8 cellular contexts compared by ENCODE assay signal in genomic region chr3:153026026-153026425, GRCh38.
DNase-seq lines count a peak whose midpoint lies in the region; ATAC-seq and TF ChIP-seq lines count a peak whose summit lies in the region.

No MANE protein-coding gene starts in this region.

- no TSS peak for BruUV-seq in Calu3 (replicated peaks; lab: Mats Ljungman, UMichigan)
- BruUV-seq in Panc1 (replicated peaks; lab: Mats Ljungman, UMichigan) = no TSS peak

- intact Hi-C loops in Calu3 (cut with micrococcal nuclease; ENCODE audit: unreplicated experiment) = loop anchor here (1.0 to 5.0 kb wide), 8 partner anchors 264 to 946 kb away; no protein-coding TSS in a partner anchor
- intact Hi-C loops in Panc1 (cut with micrococcal nuclease; ENCODE audit: unreplicated experiment) = loop anchor here (2.0 to 10.0 kb wide), 4 partner anchors 569 to 1229 kb away; no protein-coding TSS in a partner anchor
- intact Hi-C loops in gastrocnemius medialis (cut with DNase I; ENCODE audit: low total_unique reads) = loop anchor here (5.0 kb wide), 1 partner anchor 741 kb away; no protein-coding TSS in a partner anchor
- intact Hi-C loops in activated CD4-positive, alpha-beta memory T cell treated with anti-CD3 and anti-CD28 coated beads for 36 hours (cut with micrococcal nuclease) = loop anchor here (1.0 to 5.0 kb wide), 5 partner anchors 261 to 1226 kb away; no protein-coding TSS in a partner anchor

- ATAC-seq in Panc1 (no peak), gastrocnemius medialis (no peak), GM19397 (IDR thresholded peaks at IDR 0.05; ENCODE audit: unreplicated experiment) (no peak)

- no peak overlapping the region for H3K4me3 Mint-ChIP-seq in Calu3 (ENCODE audit: low read depth, unreplicated experiment)
- H3K4me3 Mint-ChIP-seq in activated CD4-positive, alpha-beta memory T cell treated with anti-CD3 and anti-CD28 coated beads for 36 hours = no peak overlapping the region

- H3K27me3 ChIP-seq in Panc1 (ENCODE audit: control insufficient read depth, insufficient read depth, low read length) (peaks cover 3% of the 10 kb centered on the region; the same call in 1 of the 2 replicates), gastrocnemius medialis (no peaks in the 10 kb centered on the region)

- no peak overlapping the region for H3K27ac ChIP-seq in Panc1 (ENCODE audit: low read length)
- no peak overlapping the region for H3K27ac ChIP-seq in gastrocnemius medialis

- H3K9me3 Mint-ChIP-seq in Calu3 (ENCODE audit: low read depth, unreplicated experiment) = no peaks in the 10 kb centered on the region
- H3K9me3 Mint-ChIP-seq in activated CD4-positive, alpha-beta memory T cell treated with anti-CD3 and anti-CD28 coated beads for 36 hours = no peaks in the 10 kb centered on the region

- peak; percentile 63 for TF ChIP-seq CTCF in Calu3 (IDR thresholded peaks at IDR 0.05; ENCODE audit: unreplicated experiment)
- peak; percentile 33 for TF ChIP-seq CTCF in HFF-Myc (IDR thresholded peaks at IDR 0.05; ENCODE audit: low read depth, low read length, missing control alignments)
- TF ChIP-seq CTCF in Panc1 (IDR thresholded peaks at IDR 0.05) = peak; percentile 71; the same call in 1 of the 2 replicates
- TF ChIP-seq CTCF in gastrocnemius medialis (IDR thresholded peaks at IDR 0.05 in 4 of 5, conservative IDR thresholded peaks at IDR 0.05 in 1 of 5) = peak in 4 of 5 experiments; percentile 33 to 54 (median 34)

- H3K36me3 ChIP-seq in Panc1 (ENCODE audit: control insufficient read depth, insufficient read depth, low read length) (no peaks in the 10 kb centered on the region), gastrocnemius medialis (no peaks in the 10 kb centered on the region)

- no peak for DNase-seq in Calu3
- peak; percentile 40 for DNase-seq in HFF-Myc (ENCODE audit: extremely low read depth, low read depth)
- no peak for DNase-seq in Panc1 (ENCODE audit: low read depth, low spot score)
- DNase-seq in fibroblast of gingiva (ENCODE audit: low read depth) = peak; percentile 32
- DNase-seq in gastrocnemius medialis = no peak
- no peak for DNase-seq in activated CD4-positive, alpha-beta memory T cell treated with anti-CD3 and anti-CD28 coated beads for 36 hours
- DNase-seq in NCI-H1930 (lab: John Stamatoyannopoulos, UW) = no peak

- H3K27ac Mint-ChIP-seq in Calu3 (ENCODE audit: unreplicated experiment) = no peak overlapping the region
- no peak overlapping the region for H3K27ac Mint-ChIP-seq in activated CD4-positive, alpha-beta memory T cell treated with anti-CD3 and anti-CD28 coated beads for 36 hours

- H3K36me3 Mint-ChIP-seq in Calu3 (ENCODE audit: insufficient read depth, unreplicated experiment) = no peaks in the 10 kb centered on the region
- H3K36me3 Mint-ChIP-seq in activated CD4-positive, alpha-beta memory T cell treated with anti-CD3 and anti-CD28 coated beads for 36 hours = no peaks in the 10 kb centered on the region

- no peak overlapping the region for H3K4me3 ChIP-seq in HFF-Myc (replicated peaks; ENCODE audit: low read depth, low read length)
- H3K4me3 ChIP-seq in Panc1 (ENCODE audit: low read depth in 2 of 2, low read length in 2 of 2) = no peak overlapping the region
- no peak overlapping the region for H3K4me3 ChIP-seq in gastrocnemius medialis

- CTCF ChIA-PET in Calu3 (lab: Charles Lee) = interaction anchor here (0.5 kb wide), 1 partner anchor 14 kb away, joined by 7 read pairs; no protein-coding TSS in a partner anchor
- CTCF ChIA-PET in Panc1 (lab: Charles Lee) = no interaction called here
- CTCF ChIA-PET in activated CD4-positive, alpha-beta memory T cell treated with anti-CD3 and anti-CD28 coated beads for 36 hours (lab: Charles Lee) = interaction anchor here (0.6 to 1.6 kb wide), 9 partner anchors 20 to 1231 kb away, joined by 3 to 8 read pairs (median 4); no protein-coding TSS in a partner anchor

- no peaks in the 10 kb centered on the region for H3K9me3 ChIP-seq in Panc1 (ENCODE audit: control insufficient read depth, insufficient read depth, low read depth, low read length)
- H3K9me3 ChIP-seq in gastrocnemius medialis = no peaks in the 10 kb centered on the region

- H3K27me3 Mint-ChIP-seq in Calu3 (ENCODE audit: unreplicated experiment) = no peaks in the 10 kb centered on the region
- H3K27me3 Mint-ChIP-seq in activated CD4-positive, alpha-beta memory T cell treated with anti-CD3 and anti-CD28 coated beads for 36 hours = peaks cover 6% of the 10 kb centered on the region

- no peak for TF ChIP-seq POLR2A in gastrocnemius medialis (IDR thresholded peaks at IDR 0.05)

- in situ Hi-C loops in Panc1 (cut with HindIII; ENCODE audit: low pct_unique_long_range_greater_than_20kb, low sequenced_read_pairs) (no loop called here), gastrocnemius medialis (cut with MboI; ENCODE audit: low sequenced_read_pairs in 4 of 4) (loop anchor here in 3 of 4 donors (25.0 kb wide), 3 partner anchors 561 to 1236 kb away; no protein-coding TSS in a partner anchor)

- POLR2A ChIA-PET in Panc1 (lab: Charles Lee) = no interaction called here
- POLR2A ChIA-PET in activated CD4-positive, alpha-beta memory T cell treated with anti-CD3 and anti-CD28 coated beads for 36 hours (lab: Charles Lee) = no interaction called here

- H3K4me1 Mint-ChIP-seq in Calu3 (ENCODE audit: low read depth, unreplicated experiment) = no peaks in the 10 kb centered on the region
- H3K4me1 Mint-ChIP-seq in activated CD4-positive, alpha-beta memory T cell treated with anti-CD3 and anti-CD28 coated beads for 36 hours (ENCODE audit: low read depth) = no peaks in the 10 kb centered on the region

- H3K4me1 ChIP-seq in Panc1 (ENCODE audit: control insufficient read depth, insufficient read depth, low read length) (no peaks in the 10 kb centered on the region), gastrocnemius medialis (no peaks in the 10 kb centered on the region)

Comparison
In these comparisons a context has a peak if more than half of its experiments do, and no peak if none do; other contexts are left out.
1. DNase-seq: peak in HFF-Myc (single experiment) and fibroblast of gingiva (single experiment); none in Calu3 (single experiment), Panc1 (single experiment), gastrocnemius medialis (0 of 2), activated CD4-positive, alpha-beta memory T cell treated with anti-CD3 and anti-CD28 coated beads for 36 hours (single experiment) and NCI-H1930 (0 of 2).
2. Peak in every context shown above with its lines, with median percentiles within 50 percentile points of each other: CTCF ChIP-seq.